In genomic region chr10:126090911-126091728, GRCh38 we compare ENCODE assay signal across 10 cellular contexts.
DNase-seq lines count a peak whose midpoint lies in the region; ATAC-seq and TF ChIP-seq lines count a peak whose summit lies in the region.
"Had no signal": no experiment of that assay in that cellular context is flagged by ENCODE, and none has a peak within 500 bp of the region (broad histone marks: within the 10 kb centered on the region; RNA-seq: fewer than 3 reads in every experiment).

No MANE protein-coding gene starts in this region.

- ATAC-seq in left cardiac atrium (peak; percentile 38 to 89), GM18519 (IDR thresholded peaks at IDR 0.05; ENCODE audit: low FRiP score, unreplicated experiment) (no peak), WTC11 (no peak), GM18498 (IDR thresholded peaks at IDR 0.05; ENCODE audit: unreplicated experiment) (no peak)
- no peak for ATAC-seq in naive thymus-derived CD4-positive, alpha-beta T cell

- POLR2A ChIA-PET in WTC11 (lab: Charles Lee) = no interaction called here
- POLR2A ChIA-PET in naive thymus-derived CD4-positive, alpha-beta T cell (lab: Charles Lee) = no interaction called here

- 68 to 74% (median 71%) methylated on average over 10 of the region's 10 CpGs for WGBS in adrenal gland, 4 donors

- H3K27me3 ChIP-seq in adrenal gland = no peaks in the 10 kb centered on the region
- no peaks in the 10 kb centered on the region for H3K27me3 ChIP-seq in naive thymus-derived CD4-positive, alpha-beta T cell (ENCODE audit: control insufficient read depth in 2 of 2, insufficient read depth in 2 of 2, low read length in 2 of 2)

- CTCF ChIA-PET in WTC11 (lab: Charles Lee) = no interaction called here
- CTCF ChIA-PET in naive thymus-derived CD4-positive, alpha-beta T cell (lab: Charles Lee) = no interaction called here

- no peaks in the 10 kb centered on the region for H3K36me3 Mint-ChIP-seq in WTC11
- H3K36me3 Mint-ChIP-seq in naive thymus-derived CD4-positive, alpha-beta T cell = no peaks in the 10 kb centered on the region
- H3K36me3 Mint-ChIP-seq: activated naive CD8-positive, alpha-beta T cell treated with anti-CD3 and anti-CD28 coated beads, Interleukin-2, amount 10 ng/mL, durations not matched to agents 7 days and 5 days had no signal

- DNase-seq in left cardiac atrium (no peak), cardiac septum (ENCODE audit: low spot score) (no peak), adrenal gland (peak; percentile 47 to 86 (median 64)), head of caudate nucleus (peak in 24 of 42 donors; percentile 10 to 76 (median 36)), WTC11 (ENCODE audit: low spot score) (no peak)
- DNase-seq in naive thymus-derived CD4-positive, alpha-beta T cell = no peak
- DNase-seq: activated CD8-positive, alpha-beta memory T cell treated with anti-CD3 and anti-CD28 coated beads for 24 hours; activated naive CD8-positive, alpha-beta T cell treated with anti-CD3 and anti-CD28 coated beads, Interleukin-2, amount 10 ng/mL, durations not matched to agents 7 days and 5 days had no signal

- H3K27ac Mint-ChIP-seq in WTC11 = no peak overlapping the region
- no peak overlapping the region for H3K27ac Mint-ChIP-seq in naive thymus-derived CD4-positive, alpha-beta T cell
- H3K27ac Mint-ChIP-seq: activated naive CD8-positive, alpha-beta T cell treated with anti-CD3 and anti-CD28 coated beads, Interleukin-2, amount 10 ng/mL, durations not matched to agents 7 days and 5 days had no signal

- TF ChIP-seq POLR2A in adrenal gland (IDR thresholded peaks at IDR 0.05) = no peak

- H3K36me3 ChIP-seq in adrenal gland (replicated peaks in 1 of 2) = no peaks in the 10 kb centered on the region
- no peaks in the 10 kb centered on the region for H3K36me3 ChIP-seq in naive thymus-derived CD4-positive, alpha-beta T cell (ENCODE audit: control insufficient read depth in 2 of 3, insufficient read depth in 3 of 3, low read length in 3 of 3)

- H3K9me3 ChIP-seq in adrenal gland (replicated peaks in 1 of 3) = no peaks in the 10 kb centered on the region
- H3K9me3 ChIP-seq in naive thymus-derived CD4-positive, alpha-beta T cell (ENCODE audit: control insufficient read depth in 2 of 3, low read length in 3 of 3) = no peaks in the 10 kb centered on the region

- intact Hi-C loops in left cardiac atrium (cut with DNase I) = no loop called here
- intact Hi-C loops in cardiac septum (cut with DNase I) = no loop called here
- intact Hi-C loops in adrenal gland (cut with DNase I) = no loop called here
- intact Hi-C loops in head of caudate nucleus (cut with DNase I) = no loop called here
- intact Hi-C loops in naive thymus-derived CD4-positive, alpha-beta T cell (cut with micrococcal nuclease) = no loop called here

- H3K4me3 ChIP-seq in adrenal gland = no peak overlapping the region
- no peak overlapping the region for H3K4me3 ChIP-seq in naive thymus-derived CD4-positive, alpha-beta T cell (ENCODE audit: low read length)

- TF ChIP-seq CTCF in adrenal gland (IDR thresholded peaks at IDR 0.05) = no peak
- no peak for TF ChIP-seq CTCF in WTC11 (IDR thresholded peaks at IDR 0.05)

- H3K27ac ChIP-seq in adrenal gland = no peak overlapping the region
- no peak overlapping the region for H3K27ac ChIP-seq in naive thymus-derived CD4-positive, alpha-beta T cell (ENCODE audit: low read depth, low read length)

- H3K27me3 Mint-ChIP-seq in WTC11 (ENCODE audit: low read depth) = no peaks in the 10 kb centered on the region; the same call in 1 of the 2 replicates
- peaks cover 0 to 5% (median 4%) of the 10 kb centered on the region in 5 donors for H3K27me3 Mint-ChIP-seq in naive thymus-derived CD4-positive, alpha-beta T cell
- H3K27me3 Mint-ChIP-seq: activated naive CD8-positive, alpha-beta T cell treated with anti-CD3 and anti-CD28 coated beads, Interleukin-2, amount 10 ng/mL, durations not matched to agents 7 days and 5 days had no signal

- H3K9me3 Mint-ChIP-seq in WTC11 = peaks cover 8% of the 10 kb centered on the region
- peaks cover 0 to 3% (median 0%) of the 10 kb centered on the region in 11 donors for H3K9me3 Mint-ChIP-seq in naive thymus-derived CD4-positive, alpha-beta T cell
- H3K9me3 Mint-ChIP-seq: activated naive CD8-positive, alpha-beta T cell treated with anti-CD3 and anti-CD28 coated beads, Interleukin-2, amount 10 ng/mL, durations not matched to agents 7 days and 5 days had no signal

- H3K4me1 ChIP-seq in adrenal gland (replicated peaks in 1 of 2) = no peaks in the 10 kb centered on the region
- no peaks in the 10 kb centered on the region for H3K4me1 ChIP-seq in naive thymus-derived CD4-positive, alpha-beta T cell (ENCODE audit: control insufficient read depth in 2 of 2, insufficient read depth in 2 of 2, low read length in 2 of 2)

- no peaks in the 10 kb centered on the region for H3K4me1 Mint-ChIP-seq in WTC11
- H3K4me1 Mint-ChIP-seq in naive thymus-derived CD4-positive, alpha-beta T cell = no peaks in the 10 kb centered on the region
- H3K4me1 Mint-ChIP-seq: activated naive CD8-positive, alpha-beta T cell treated with anti-CD3 and anti-CD28 coated beads, Interleukin-2, amount 10 ng/mL, durations not matched to agents 7 days and 5 days had no signal

- no peak overlapping the region for H3K4me3 Mint-ChIP-seq in WTC11
- H3K4me3 Mint-ChIP-seq in naive thymus-derived CD4-positive, alpha-beta T cell = no peak overlapping the region
- H3K4me3 Mint-ChIP-seq: activated naive CD8-positive, alpha-beta T cell treated with anti-CD3 and anti-CD28 coated beads, Interleukin-2, amount 10 ng/mL, durations not matched to agents 7 days and 5 days had no signal

TF ChIP-seq in WTC11, 78 proteins besides CTCF, POLR2A, EP300 and RAD21 (continues in another document):
- no peak for TF ChIP-seq SOX15 (CRISPR knock-in tag; IDR thresholded peaks at IDR 0.05)
- TF ChIP-seq ZNF671 (CRISPR knock-in tag; IDR thresholded peaks at IDR 0.05) = no peak
- no peak for TF ChIP-seq ZSCAN18 (CRISPR knock-in tag; IDR thresholded peaks at IDR 0.05)
- no peak for TF ChIP-seq IRF2 (CRISPR knock-in tag; IDR thresholded peaks at IDR 0.05; ENCODE audit: borderline replicate concordance, low read depth)
- TF ChIP-seq ZNF396 (CRISPR knock-in tag; IDR thresholded peaks at IDR 0.05; ENCODE audit: borderline replicate concordance) = no peak
- TF ChIP-seq AFF4 (CRISPR knock-in tag; IDR thresholded peaks at IDR 0.05; ENCODE audit: borderline replicate concordance) = no peak
- no peak for TF ChIP-seq ZBTB43 (CRISPR knock-in tag; IDR thresholded peaks at IDR 0.05)
- no peak for TF ChIP-seq FOXJ3 (CRISPR knock-in tag; IDR thresholded peaks at IDR 0.05; ENCODE audit: borderline replicate concordance)
- TF ChIP-seq KAT7 (CRISPR knock-in tag; IDR thresholded peaks at IDR 0.05; ENCODE audit: borderline replicate concordance) = no peak
- TF ChIP-seq RELA (CRISPR knock-in tag; IDR thresholded peaks at IDR 0.05; ENCODE audit: borderline replicate concordance) = no peak
- no peak for TF ChIP-seq ZNF416 (CRISPR knock-in tag; IDR thresholded peaks at IDR 0.05)
- no peak for TF ChIP-seq CREM (CRISPR knock-in tag; IDR thresholded peaks at IDR 0.05)
- no peak for TF ChIP-seq ZNF138 (CRISPR knock-in tag; conservative IDR thresholded peaks at IDR 0.05)
- no peak for TF ChIP-seq ATF1 (CRISPR knock-in tag; IDR thresholded peaks at IDR 0.05)

Comparison
In these comparisons a context has a peak if more than half of its experiments do, and no peak if none do; other contexts are left out.
1. ATAC-seq: peak in left cardiac atrium (2 of 2); none in GM18519 (single experiment), WTC11 (single experiment), naive thymus-derived CD4-positive, alpha-beta T cell (single experiment) and GM18498 (single experiment).
2. DNase-seq: peak in adrenal gland (7 of 7) and head of caudate nucleus (24 of 42); none in left cardiac atrium (single experiment), cardiac septum (single experiment), WTC11 (single experiment) and naive thymus-derived CD4-positive, alpha-beta T cell (0 of 9).